ENCODE assay signal across 1 cellular context in the genomic region with DNA sequence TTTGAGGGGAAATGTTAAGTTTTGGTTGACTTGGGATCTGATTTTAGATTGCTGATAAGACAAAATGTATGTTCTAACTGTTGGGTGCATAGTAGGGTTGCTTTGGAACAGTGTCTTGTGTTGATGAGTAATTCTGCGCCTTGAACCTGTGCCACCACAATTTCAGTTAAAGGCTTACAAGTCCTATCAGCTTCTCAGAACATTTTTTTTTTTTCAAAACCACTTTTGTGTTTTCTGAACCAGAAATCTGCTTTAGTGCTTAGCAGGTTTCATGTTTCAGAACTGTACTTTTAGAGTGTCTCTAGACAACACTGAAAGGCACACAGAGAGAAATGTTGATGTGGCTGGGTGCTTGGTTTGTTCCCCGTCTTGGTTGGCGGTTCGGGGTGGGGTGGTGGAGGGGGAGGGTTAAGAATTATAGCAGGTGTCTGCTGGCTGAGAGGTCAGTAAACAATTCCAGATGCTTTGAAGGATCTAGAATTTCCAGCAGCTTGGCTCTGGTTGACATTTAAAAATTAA.
TF ChIP-seq lines count a peak whose summit lies in the region.

No MANE protein-coding gene starts in this region.

TF ChIP-seq in GM12878, 131 proteins besides CTCF, POLR2A, EP300 and RAD21 (continued from another document and continues in another):
- TF ChIP-seq NBN (IDR thresholded peaks at IDR 0.05) (peak; percentile 92), MEF2A (IDR thresholded peaks at IDR 0.05; ENCODE audit: insufficient read depth, low read depth, low read length) (0 out of 2 replicates have a peak, but pooled peaks have one; percentile 50), MYB (IDR thresholded peaks at IDR 0.05; ENCODE audit: borderline replicate concordance, low read depth, low read length) (peak; percentile 85), MTA2 (IDR thresholded peaks at IDR 0.05; ENCODE audit: low read depth) (peak; percentile 90), RAD51 (IDR thresholded peaks at IDR 0.05) (0 out of 2 replicates have a peak, but pooled peaks have one; percentile 38), ESRRA (IDR thresholded peaks at IDR 0.05; ENCODE audit: low read length) (no peak), TBL1XR1 (IDR thresholded peaks at IDR 0.05; ENCODE audit: low read depth, low read length) (peak; percentile 83; the same call in 1 of the 2 replicates), NR2C1 (IDR thresholded peaks at IDR 0.05) (peak; percentile 7; the same call in 1 of the 2 replicates), MEF2B (IDR thresholded peaks at IDR 0.05; ENCODE audit: partially characterized antibody, poor library complexity, severe bottlenecking) (peak; percentile 70), CHD1 (IDR thresholded peaks at IDR 0.05; ENCODE audit: low read depth, low read length) (no peak), SIN3A (IDR thresholded peaks at IDR 0.05; ENCODE audit: low read depth, low read length) (no peak), FOXM1 (IDR thresholded peaks at IDR 0.05; ENCODE audit: low read depth, low read length) (0 out of 2 replicates have a peak, but pooled peaks have one; percentile 50), EZH2 (IDR thresholded peaks at IDR 0.05; ENCODE audit: borderline replicate concordance, control insufficient read depth, low read depth, low read length) (no peak), PML (IDR thresholded peaks at IDR 0.05; ENCODE audit: low read length) (no peak), RUNX3 (IDR thresholded peaks at IDR 0.05; ENCODE audit: low read length) (peak; percentile 78), YY1 (IDR thresholded peaks at IDR 0.05; ENCODE audit: low read depth, low read length) (no peak), RB1 (IDR thresholded peaks at IDR 0.05; ENCODE audit: borderline replicate concordance) (no peak; the same call in 1 of the 2 replicates), HDAC2 (IDR thresholded peaks at IDR 0.05) (no peak), FOXK2 (IDR thresholded peaks at IDR 0.05) (no peak), IKZF2 (IDR thresholded peaks at IDR 0.05) (peak; percentile 88 to 91), CHD2 (IDR thresholded peaks at IDR 0.05; ENCODE audit: borderline replicate concordance, low read depth, low read length) (peak; percentile 69; the same call in 1 of the 2 replicates), GABPA (IDR thresholded peaks at IDR 0.05; ENCODE audit: low read depth) (no peak), ZNF24 (IDR thresholded peaks at IDR 0.05) (peak; percentile 83; the same call in 1 of the 2 replicates), RBBP5 (conservative IDR thresholded peaks at IDR 0.05) (no peak), NFIC (IDR thresholded peaks at IDR 0.05; ENCODE audit: low read depth, low read length) (0 out of 2 replicates have a peak, but pooled peaks have one; percentile 45), SUPT20H (IDR thresholded peaks at IDR 0.05; ENCODE audit: borderline replicate concordance, control insufficient read depth, low read depth, low read length) (no peak), TAF1 (IDR thresholded peaks at IDR 0.05; ENCODE audit: borderline replicate concordance, low read depth, low read length) (no peak), ZNF217 (IDR thresholded peaks at IDR 0.05) (peak; percentile 99), SREBF2 (IDR thresholded peaks at IDR 0.05; ENCODE audit: low read length) (no peak), STAT3 (IDR thresholded peaks at IDR 0.05; ENCODE audit: low read depth, low read length) (no peak), TCF12 (IDR thresholded peaks at IDR 0.05; ENCODE audit: low read depth, low read length) (peak; percentile 62; the same call in 1 of the 2 replicates), SMAD1 (IDR thresholded peaks at IDR 0.05; ENCODE audit: low read depth, partially characterized antibody) (peak; percentile 59), BCL11A (IDR thresholded peaks at IDR 0.05; ENCODE audit: low read depth, low read length) (peak; percentile 60; the same call in 1 of the 2 replicates)
- TF ChIP-seq, protein P1, sequence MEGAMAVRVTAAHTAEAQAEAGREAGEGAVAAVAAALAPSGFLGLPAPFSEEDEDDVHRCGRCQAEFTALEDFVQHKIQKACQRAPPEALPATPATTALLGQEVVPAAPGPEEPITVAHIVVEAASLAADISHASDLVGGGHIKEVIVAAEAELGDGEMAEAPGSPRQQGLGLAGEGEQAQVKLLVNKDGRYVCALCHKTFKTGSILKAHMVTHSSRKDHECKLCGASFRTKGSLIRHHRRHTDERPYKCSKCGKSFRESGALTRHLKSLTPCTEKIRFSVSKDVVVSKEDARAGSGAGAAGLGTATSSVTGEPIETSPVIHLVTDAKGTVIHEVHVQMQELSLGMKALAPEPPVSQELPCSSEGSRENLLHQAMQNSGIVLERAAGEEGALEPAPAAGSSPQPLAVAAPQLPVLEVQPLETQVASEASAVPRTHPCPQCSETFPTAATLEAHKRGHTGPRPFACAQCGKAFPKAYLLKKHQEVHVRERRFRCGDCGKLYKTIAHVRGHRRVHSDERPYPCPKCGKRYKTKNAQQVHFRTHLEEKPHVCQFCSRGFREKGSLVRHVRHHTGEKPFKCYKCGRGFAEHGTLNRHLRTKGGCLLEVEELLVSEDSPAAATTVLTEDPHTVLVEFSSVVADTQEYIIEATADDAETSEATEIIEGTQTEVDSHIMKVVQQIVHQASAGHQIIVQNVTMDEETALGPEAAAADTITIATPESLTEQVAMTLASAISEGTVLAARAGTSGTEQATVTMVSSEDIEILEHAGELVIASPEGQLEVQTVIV (IDR thresholded peaks at IDR 0.05; ENCODE audit: borderline replicate concordance, partially characterized antibody), result no peak
- TF ChIP-seq, protein P2, sequence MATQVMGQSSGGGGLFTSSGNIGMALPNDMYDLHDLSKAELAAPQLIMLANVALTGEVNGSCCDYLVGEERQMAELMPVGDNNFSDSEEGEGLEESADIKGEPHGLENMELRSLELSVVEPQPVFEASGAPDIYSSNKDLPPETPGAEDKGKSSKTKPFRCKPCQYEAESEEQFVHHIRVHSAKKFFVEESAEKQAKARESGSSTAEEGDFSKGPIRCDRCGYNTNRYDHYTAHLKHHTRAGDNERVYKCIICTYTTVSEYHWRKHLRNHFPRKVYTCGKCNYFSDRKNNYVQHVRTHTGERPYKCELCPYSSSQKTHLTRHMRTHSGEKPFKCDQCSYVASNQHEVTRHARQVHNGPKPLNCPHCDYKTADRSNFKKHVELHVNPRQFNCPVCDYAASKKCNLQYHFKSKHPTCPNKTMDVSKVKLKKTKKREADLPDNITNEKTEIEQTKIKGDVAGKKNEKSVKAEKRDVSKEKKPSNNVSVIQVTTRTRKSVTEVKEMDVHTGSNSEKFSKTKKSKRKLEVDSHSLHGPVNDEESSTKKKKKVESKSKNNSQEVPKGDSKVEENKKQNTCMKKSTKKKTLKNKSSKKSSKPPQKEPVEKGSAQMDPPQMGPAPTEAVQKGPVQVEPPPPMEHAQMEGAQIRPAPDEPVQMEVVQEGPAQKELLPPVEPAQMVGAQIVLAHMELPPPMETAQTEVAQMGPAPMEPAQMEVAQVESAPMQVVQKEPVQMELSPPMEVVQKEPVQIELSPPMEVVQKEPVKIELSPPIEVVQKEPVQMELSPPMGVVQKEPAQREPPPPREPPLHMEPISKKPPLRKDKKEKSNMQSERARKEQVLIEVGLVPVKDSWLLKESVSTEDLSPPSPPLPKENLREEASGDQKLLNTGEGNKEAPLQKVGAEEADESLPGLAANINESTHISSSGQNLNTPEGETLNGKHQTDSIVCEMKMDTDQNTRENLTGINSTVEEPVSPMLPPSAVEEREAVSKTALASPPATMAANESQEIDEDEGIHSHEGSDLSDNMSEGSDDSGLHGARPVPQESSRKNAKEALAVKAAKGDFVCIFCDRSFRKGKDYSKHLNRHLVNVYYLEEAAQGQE (IDR thresholded peaks at IDR 0.05; ENCODE audit: low read depth, low read length), result no peak
- TF ChIP-seq, protein P3, sequence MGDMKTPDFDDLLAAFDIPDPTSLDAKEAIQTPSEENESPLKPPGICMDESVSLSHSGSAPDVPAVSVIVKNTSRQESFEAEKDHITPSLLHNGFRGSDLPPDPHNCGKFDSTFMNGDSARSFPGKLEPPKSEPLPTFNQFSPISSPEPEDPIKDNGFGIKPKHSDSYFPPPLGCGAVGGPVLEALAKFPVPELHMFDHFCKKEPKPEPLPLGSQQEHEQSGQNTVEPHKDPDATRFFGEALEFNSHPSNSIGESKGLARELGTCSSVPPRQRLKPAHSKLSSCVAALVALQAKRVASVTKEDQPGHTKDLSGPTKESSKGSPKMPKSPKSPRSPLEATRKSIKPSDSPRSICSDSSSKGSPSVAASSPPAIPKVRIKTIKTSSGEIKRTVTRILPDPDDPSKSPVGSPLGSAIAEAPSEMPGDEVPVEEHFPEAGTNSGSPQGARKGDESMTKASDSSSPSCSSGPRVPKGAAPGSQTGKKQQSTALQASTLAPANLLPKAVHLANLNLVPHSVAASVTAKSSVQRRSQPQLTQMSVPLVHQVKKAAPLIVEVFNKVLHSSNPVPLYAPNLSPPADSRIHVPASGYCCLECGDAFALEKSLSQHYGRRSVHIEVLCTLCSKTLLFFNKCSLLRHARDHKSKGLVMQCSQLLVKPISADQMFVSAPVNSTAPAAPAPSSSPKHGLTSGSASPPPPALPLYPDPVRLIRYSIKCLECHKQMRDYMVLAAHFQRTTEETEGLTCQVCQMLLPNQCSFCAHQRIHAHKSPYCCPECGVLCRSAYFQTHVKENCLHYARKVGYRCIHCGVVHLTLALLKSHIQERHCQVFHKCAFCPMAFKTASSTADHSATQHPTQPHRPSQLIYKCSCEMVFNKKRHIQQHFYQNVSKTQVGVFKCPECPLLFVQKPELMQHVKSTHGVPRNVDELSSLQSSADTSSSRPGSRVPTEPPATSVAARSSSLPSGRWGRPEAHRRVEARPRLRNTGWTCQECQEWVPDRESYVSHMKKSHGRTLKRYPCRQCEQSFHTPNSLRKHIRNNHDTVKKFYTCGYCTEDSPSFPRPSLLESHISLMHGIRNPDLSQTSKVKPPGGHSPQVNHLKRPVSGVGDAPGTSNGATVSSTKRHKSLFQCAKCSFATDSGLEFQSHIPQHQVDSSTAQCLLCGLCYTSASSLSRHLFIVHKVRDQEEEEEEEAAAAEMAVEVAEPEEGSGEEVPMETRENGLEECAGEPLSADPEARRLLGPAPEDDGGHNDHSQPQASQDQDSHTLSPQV (IDR thresholded peaks at IDR 0.05), result 0 out of 2 replicates have a peak, but pooled peaks have one; percentile 16
- TF ChIP-seq, protein P4, sequence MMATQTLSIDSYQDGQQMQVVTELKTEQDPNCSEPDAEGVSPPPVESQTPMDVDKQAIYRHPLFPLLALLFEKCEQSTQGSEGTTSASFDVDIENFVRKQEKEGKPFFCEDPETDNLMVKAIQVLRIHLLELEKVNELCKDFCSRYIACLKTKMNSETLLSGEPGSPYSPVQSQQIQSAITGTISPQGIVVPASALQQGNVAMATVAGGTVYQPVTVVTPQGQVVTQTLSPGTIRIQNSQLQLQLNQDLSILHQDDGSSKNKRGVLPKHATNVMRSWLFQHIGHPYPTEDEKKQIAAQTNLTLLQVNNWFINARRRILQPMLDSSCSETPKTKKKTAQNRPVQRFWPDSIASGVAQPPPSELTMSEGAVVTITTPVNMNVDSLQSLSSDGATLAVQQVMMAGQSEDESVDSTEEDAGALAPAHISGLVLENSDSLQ (IDR thresholded peaks at IDR 0.05), result 0 out of 2 replicates have a peak, but pooled peaks have one; percentile 10
- TF ChIP-seq, protein P5, sequence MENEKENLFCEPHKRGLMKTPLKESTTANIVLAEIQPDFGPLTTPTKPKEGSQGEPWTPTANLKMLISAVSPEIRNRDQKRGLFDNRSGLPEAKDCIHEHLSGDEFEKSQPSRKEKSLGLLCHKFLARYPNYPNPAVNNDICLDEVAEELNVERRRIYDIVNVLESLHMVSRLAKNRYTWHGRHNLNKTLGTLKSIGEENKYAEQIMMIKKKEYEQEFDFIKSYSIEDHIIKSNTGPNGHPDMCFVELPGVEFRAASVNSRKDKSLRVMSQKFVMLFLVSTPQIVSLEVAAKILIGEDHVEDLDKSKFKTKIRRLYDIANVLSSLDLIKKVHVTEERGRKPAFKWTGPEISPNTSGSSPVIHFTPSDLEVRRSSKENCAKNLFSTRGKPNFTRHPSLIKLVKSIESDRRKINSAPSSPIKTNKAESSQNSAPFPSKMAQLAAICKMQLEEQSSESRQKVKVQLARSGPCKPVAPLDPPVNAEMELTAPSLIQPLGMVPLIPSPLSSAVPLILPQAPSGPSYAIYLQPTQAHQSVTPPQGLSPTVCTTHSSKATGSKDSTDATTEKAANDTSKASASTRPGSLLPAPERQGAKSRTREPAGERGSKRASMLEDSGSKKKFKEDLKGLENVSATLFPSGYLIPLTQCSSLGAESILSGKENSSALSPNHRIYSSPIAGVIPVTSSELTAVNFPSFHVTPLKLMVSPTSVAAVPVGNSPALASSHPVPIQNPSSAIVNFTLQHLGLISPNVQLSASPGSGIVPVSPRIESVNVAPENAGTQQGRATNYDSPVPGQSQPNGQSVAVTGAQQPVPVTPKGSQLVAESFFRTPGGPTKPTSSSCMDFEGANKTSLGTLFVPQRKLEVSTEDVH (IDR thresholded peaks at IDR 0.05; ENCODE audit: low read depth, partially characterized antibody), result peak; percentile 57
- TF ChIP-seq, protein P6, sequence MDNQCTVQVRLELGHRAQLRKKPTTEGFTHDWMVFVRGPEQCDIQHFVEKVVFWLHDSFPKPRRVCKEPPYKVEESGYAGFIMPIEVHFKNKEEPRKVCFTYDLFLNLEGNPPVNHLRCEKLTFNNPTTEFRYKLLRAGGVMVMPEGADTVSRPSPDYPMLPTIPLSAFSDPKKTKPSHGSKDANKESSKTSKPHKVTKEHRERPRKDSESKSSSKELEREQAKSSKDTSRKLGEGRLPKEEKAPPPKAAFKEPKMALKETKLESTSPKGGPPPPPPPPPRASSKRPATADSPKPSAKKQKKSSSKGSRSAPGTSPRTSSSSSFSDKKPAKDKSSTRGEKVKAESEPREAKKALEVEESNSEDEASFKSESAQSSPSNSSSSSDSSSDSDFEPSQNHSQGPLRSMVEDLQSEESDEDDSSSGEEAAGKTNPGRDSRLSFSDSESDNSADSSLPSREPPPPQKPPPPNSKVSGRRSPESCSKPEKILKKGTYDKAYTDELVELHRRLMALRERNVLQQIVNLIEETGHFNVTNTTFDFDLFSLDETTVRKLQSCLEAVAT (IDR thresholded peaks at IDR 0.05), result peak; percentile 90
- TF ChIP-seq, protein P7, sequence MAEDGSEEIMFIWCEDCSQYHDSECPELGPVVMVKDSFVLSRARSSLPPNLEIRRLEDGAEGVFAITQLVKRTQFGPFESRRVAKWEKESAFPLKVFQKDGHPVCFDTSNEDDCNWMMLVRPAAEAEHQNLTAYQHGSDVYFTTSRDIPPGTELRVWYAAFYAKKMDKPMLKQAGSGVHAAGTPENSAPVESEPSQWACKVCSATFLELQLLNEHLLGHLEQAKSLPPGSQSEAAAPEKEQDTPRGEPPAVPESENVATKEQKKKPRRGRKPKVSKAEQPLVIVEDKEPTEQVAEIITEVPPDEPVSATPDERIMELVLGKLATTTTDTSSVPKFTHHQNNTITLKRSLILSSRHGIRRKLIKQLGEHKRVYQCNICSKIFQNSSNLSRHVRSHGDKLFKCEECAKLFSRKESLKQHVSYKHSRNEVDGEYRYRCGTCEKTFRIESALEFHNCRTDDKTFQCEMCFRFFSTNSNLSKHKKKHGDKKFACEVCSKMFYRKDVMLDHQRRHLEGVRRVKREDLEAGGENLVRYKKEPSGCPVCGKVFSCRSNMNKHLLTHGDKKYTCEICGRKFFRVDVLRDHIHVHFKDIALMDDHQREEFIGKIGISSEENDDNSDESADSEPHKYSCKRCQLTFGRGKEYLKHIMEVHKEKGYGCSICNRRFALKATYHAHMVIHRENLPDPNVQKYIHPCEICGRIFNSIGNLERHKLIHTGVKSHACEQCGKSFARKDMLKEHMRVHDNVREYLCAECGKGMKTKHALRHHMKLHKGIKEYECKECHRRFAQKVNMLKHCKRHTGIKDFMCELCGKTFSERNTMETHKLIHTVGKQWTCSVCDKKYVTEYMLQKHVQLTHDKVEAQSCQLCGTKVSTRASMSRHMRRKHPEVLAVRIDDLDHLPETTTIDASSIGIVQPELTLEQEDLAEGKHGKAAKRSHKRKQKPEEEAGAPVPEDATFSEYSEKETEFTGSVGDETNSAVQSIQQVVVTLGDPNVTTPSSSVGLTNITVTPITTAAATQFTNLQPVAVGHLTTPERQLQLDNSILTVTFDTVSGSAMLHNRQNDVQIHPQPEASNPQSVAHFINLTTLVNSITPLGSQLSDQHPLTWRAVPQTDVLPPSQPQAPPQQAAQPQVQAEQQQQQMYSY (CRISPR knock-in tag; IDR thresholded peaks at IDR 0.05), result no peak
